In genomic region chr7:35508623-35509400, GRCh38 we compare ENCODE assay signal across 1 cellular context.
TF ChIP-seq lines count a peak whose summit lies in the region.

No MANE protein-coding gene starts in this region.

TF ChIP-seq in WTC11, 78 proteins besides CTCF, POLR2A, EP300 and RAD21 (continued from another document):
- TF ChIP-seq PREB (CRISPR knock-in tag; IDR thresholded peaks at IDR 0.05; ENCODE audit: borderline replicate concordance) = no peak
- TF ChIP-seq USF2 (CRISPR knock-in tag; IDR thresholded peaks at IDR 0.05) = no peak
- TF ChIP-seq NR1H2 (CRISPR knock-in tag; IDR thresholded peaks at IDR 0.05) = no peak
- no peak for TF ChIP-seq GRHL2 (CRISPR knock-in tag; IDR thresholded peaks at IDR 0.05; ENCODE audit: insufficient replicate concordance, severe bottlenecking)
- no peak for TF ChIP-seq AFF4 (CRISPR knock-in tag; IDR thresholded peaks at IDR 0.05; ENCODE audit: borderline replicate concordance)
- no peak for TF ChIP-seq ZNF317 (CRISPR knock-in tag; IDR thresholded peaks at IDR 0.05; ENCODE audit: borderline replicate concordance, low read depth)
- TF ChIP-seq ZNF263 (CRISPR knock-in tag; IDR thresholded peaks at IDR 0.05; ENCODE audit: low read depth) = no peak
- no peak for TF ChIP-seq IRF2 (CRISPR knock-in tag; IDR thresholded peaks at IDR 0.05; ENCODE audit: borderline replicate concordance, low read depth)
- TF ChIP-seq PRRX2 (CRISPR knock-in tag; IDR thresholded peaks at IDR 0.05) = no peak
- no peak for TF ChIP-seq ZMAT4 (CRISPR knock-in tag; IDR thresholded peaks at IDR 0.05)
